7 cellular contexts compared by ENCODE assay signal in the genomic region with DNA sequence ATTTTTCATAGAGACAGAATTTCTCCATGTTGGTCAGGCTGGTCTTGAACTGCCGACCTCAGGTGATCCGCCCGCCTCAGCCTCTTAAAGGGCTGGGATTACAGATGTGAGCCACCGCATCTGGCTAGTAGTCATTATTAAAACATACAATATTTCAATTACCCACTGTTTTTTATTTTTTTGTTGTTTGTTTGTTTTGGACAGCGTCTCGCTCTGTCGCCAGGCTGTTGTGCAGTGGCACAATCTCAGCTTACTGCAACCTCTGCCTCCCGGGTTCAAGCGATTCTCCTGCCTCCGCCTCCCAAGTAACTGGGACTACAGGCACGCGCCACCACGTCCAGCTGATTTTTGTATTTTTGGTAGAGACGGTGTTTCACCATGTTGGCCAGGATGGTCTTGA.
DNase-seq lines count a peak whose midpoint lies in the region; ATAC-seq and TF ChIP-seq lines count a peak whose summit lies in the region.
"Not testable (repeated sequence)": the region's sequence is repeated elsewhere in the genome, so short reads cannot be mapped to it uniquely, and the experiment has no call there.

No MANE protein-coding gene starts in this region.

- H3K9me3 ChIP-seq in BLaER1, result peaks cover 19% of the 10 kb centered on the region
- H3K9me3 ChIP-seq in liver (ENCODE audit: control insufficient read depth in 4 of 4, low read length in 3 of 4), result not testable (repeated sequence)

- H3F3A ChIP-seq in GM23338 (replicated peaks; ENCODE audit: low read depth), result not testable (repeated sequence)

- DNase-seq in GM23338 (ENCODE audit: low spot score); stimulated activated naive B cell treated with anti-CD40 and anti-IgM and Interleukin-4, amounts not matched to agents 10 μg/mL and 1 μg/mL and 100 μg/mL, for 72 hours: not testable (repeated sequence)

- 84% methylated on average over 14 of the region's 14 CpGs for WGBS in liver

- H3K4me2 ChIP-seq in BLaER1, result peak overlapping the region; percentile 18
- not testable (repeated sequence) for H3K4me2 ChIP-seq in GM23338

- peaks cover 74% of the 10 kb centered on the region for H4K20me1 ChIP-seq in BLaER1
- H4K20me1 ChIP-seq in GM23338 (replicated peaks; ENCODE audit: insufficient read depth), result not testable (repeated sequence)

- not testable (repeated sequence) for H3K4me3 ChIP-seq in BLaER1; GM23338; liver (ENCODE audit: low read depth in 1 of 3, low read length in 3 of 3)

- not testable (repeated sequence) for H3K27ac Mint-ChIP-seq in GM23338
- peak overlapping the region in 3 of 5 experiments; percentile 58 to 89 (median 86) for H3K27ac Mint-ChIP-seq in brain
- H3K27ac Mint-ChIP-seq in stimulated activated naive B cell treated with anti-CD40 and anti-IgM and Interleukin-4, amounts not matched to agents 10 μg/mL and 1 μg/mL and 100 μg/mL, for 72 hours, result peak overlapping the region; percentile 31

- not testable (repeated sequence) for TF ChIP-seq CTCF in GM23338 (conservative IDR thresholded peaks at IDR 0.05; ENCODE audit: low read depth in 2 of 2); VCaP (conservative IDR thresholded peaks at IDR 0.05); brain (conservative IDR thresholded peaks at IDR 0.05); liver (IDR thresholded peaks at IDR 0.05; ENCODE audit: low read depth, low read length, missing input control)

- H3K9me2 ChIP-seq in GM23338 (ENCODE audit: insufficient read depth), result not testable (repeated sequence)

- H3K27me3 ChIP-seq in BLaER1; GM23338 (ENCODE audit: insufficient read depth); liver (ENCODE audit: control insufficient read depth in 4 of 4, insufficient read depth in 4 of 4, low read length in 3 of 4): not testable (repeated sequence)

- not testable (repeated sequence) for TF ChIP-seq RAD21 in Ishikawa (IDR thresholded peaks at IDR 0.05; ENCODE audit: low read depth); liver (IDR thresholded peaks at IDR 0.05)

- H3K79me2 ChIP-seq in GM23338 (replicated peaks; ENCODE audit: insufficient read depth), result peaks cover 88% of the 10 kb centered on the region

- TF ChIP-seq EP300 in Ishikawa (IDR thresholded peaks at IDR 0.05; ENCODE audit: borderline replicate concordance), result not testable (repeated sequence)

- peaks cover 19% of the 10 kb centered on the region for H3K36me3 ChIP-seq in BLaER1
- not testable (repeated sequence) for H3K36me3 ChIP-seq in GM23338 (ENCODE audit: insufficient read depth); liver (ENCODE audit: control insufficient read depth in 4 of 4, insufficient read depth in 3 of 4, low read depth in 1 of 4, low read length in 3 of 4)

- H3K4me1 ChIP-seq in BLaER1, result peaks cover 72% of the 10 kb centered on the region
- H3K4me1 ChIP-seq in GM23338 (ENCODE audit: insufficient read depth); liver (ENCODE audit: control insufficient read depth in 4 of 4, insufficient read depth in 4 of 4, low read length in 3 of 4): not testable (repeated sequence)

- H3K9me3 Mint-ChIP-seq in GM23338, result peaks cover 16% of the 10 kb centered on the region
- H3K9me3 Mint-ChIP-seq in brain, result peaks cover 16 to 21% (median 18%) of the 10 kb centered on the region in 5 experiments
- not testable (repeated sequence) for H3K9me3 Mint-ChIP-seq in stimulated activated naive B cell treated with anti-CD40 and anti-IgM and Interleukin-4, amounts not matched to agents 10 μg/mL and 1 μg/mL and 100 μg/mL, for 72 hours

- not testable (repeated sequence) for ATAC-seq in GM23338; stimulated activated naive B cell treated with anti-CD40 and anti-IgM and Interleukin-4, amounts not matched to agents 10 μg/mL and 1 μg/mL and 100 μg/mL, for 72 hours (replicated peaks)

- peaks cover 16% of the 10 kb centered on the region for H3K36me3 Mint-ChIP-seq in GM23338 (ENCODE audit: low read depth)
- H3K36me3 Mint-ChIP-seq in brain, result peaks cover 27% of the 10 kb centered on the region
- H3K36me3 Mint-ChIP-seq in stimulated activated naive B cell treated with anti-CD40 and anti-IgM and Interleukin-4, amounts not matched to agents 10 μg/mL and 1 μg/mL and 100 μg/mL, for 72 hours, result peaks cover 15 to 17% of the 10 kb centered on the region in 2 donors

- H3K4me1 Mint-ChIP-seq in GM23338 (peaks cover 14% of the 10 kb centered on the region), brain (peaks cover 48% of the 10 kb centered on the region)
- peaks cover 14 to 42% of the 10 kb centered on the region in 2 donors for H3K4me1 Mint-ChIP-seq in stimulated activated naive B cell treated with anti-CD40 and anti-IgM and Interleukin-4, amounts not matched to agents 10 μg/mL and 1 μg/mL and 100 μg/mL, for 72 hours

- H3K4me3 Mint-ChIP-seq in GM23338; brain; stimulated activated naive B cell treated with anti-CD40 and anti-IgM and Interleukin-4, amounts not matched to agents 10 μg/mL and 1 μg/mL and 100 μg/mL, for 72 hours: not testable (repeated sequence)

- H2AFZ ChIP-seq in GM23338, result not testable (repeated sequence)

- not testable (repeated sequence) for H3K9ac ChIP-seq in BLaER1; liver (ENCODE audit: low read depth in 1 of 2, low read length in 2 of 2)

- H3K27ac ChIP-seq in BLaER1; liver (ENCODE audit: low read depth in 1 of 2, low read length in 2 of 2): not testable (repeated sequence)
- H3K27ac ChIP-seq in GM23338 (ENCODE audit: low read depth) (0 out of 2 replicates have a peak overlapping the region, but pooled peaks have one; percentile 64), VCaP (peak overlapping the region; percentile 75)

- H3K27me3 Mint-ChIP-seq in GM23338 (ENCODE audit: insufficient read depth, low read depth, poor library complexity); brain; stimulated activated naive B cell treated with anti-CD40 and anti-IgM and Interleukin-4, amounts not matched to agents 10 μg/mL and 1 μg/mL and 100 μg/mL, for 72 hours: not testable (repeated sequence)

TF ChIP-seq in Ishikawa, 13 proteins besides CTCF, POLR2A, EP300 and RAD21:
- TF ChIP-seq, protein P1, sequence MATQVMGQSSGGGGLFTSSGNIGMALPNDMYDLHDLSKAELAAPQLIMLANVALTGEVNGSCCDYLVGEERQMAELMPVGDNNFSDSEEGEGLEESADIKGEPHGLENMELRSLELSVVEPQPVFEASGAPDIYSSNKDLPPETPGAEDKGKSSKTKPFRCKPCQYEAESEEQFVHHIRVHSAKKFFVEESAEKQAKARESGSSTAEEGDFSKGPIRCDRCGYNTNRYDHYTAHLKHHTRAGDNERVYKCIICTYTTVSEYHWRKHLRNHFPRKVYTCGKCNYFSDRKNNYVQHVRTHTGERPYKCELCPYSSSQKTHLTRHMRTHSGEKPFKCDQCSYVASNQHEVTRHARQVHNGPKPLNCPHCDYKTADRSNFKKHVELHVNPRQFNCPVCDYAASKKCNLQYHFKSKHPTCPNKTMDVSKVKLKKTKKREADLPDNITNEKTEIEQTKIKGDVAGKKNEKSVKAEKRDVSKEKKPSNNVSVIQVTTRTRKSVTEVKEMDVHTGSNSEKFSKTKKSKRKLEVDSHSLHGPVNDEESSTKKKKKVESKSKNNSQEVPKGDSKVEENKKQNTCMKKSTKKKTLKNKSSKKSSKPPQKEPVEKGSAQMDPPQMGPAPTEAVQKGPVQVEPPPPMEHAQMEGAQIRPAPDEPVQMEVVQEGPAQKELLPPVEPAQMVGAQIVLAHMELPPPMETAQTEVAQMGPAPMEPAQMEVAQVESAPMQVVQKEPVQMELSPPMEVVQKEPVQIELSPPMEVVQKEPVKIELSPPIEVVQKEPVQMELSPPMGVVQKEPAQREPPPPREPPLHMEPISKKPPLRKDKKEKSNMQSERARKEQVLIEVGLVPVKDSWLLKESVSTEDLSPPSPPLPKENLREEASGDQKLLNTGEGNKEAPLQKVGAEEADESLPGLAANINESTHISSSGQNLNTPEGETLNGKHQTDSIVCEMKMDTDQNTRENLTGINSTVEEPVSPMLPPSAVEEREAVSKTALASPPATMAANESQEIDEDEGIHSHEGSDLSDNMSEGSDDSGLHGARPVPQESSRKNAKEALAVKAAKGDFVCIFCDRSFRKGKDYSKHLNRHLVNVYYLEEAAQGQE (IDR thresholded peaks at IDR 0.05; ENCODE audit: low read depth), result peak; percentile 35; the same call in 1 of the 2 replicates

TF ChIP-seq in liver, 16 proteins besides CTCF, POLR2A, EP300 and RAD21:
- TF ChIP-seq, protein P1 (IDR thresholded peaks at IDR 0.05), result peak; percentile 79
